ENCODE assay signal across 33 cellular contexts in the genomic region with DNA sequence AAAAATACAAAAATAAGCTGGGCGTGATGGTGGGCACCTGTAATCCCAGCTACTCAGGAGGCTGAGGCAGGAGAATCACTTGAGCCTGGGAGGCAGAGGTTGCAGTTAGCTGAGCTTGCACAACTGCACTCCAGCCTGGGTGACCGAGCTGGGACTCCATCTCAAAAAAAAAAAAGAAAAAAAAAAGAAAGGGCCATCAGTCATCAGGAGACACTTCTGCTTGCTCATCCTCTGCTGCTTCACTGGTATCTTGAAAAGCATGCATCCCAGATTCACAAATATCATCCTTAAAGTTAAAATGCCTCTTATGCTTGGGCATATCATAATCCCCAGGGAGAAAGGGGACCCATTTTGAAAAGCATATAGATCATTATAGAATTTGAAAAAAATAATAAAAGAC.
"Had no signal": no experiment of that assay in that cellular context is flagged by ENCODE, and none has a peak within 500 bp of the region (broad histone marks: within the 10 kb centered on the region; RNA-seq: fewer than 3 reads in every experiment).

No MANE protein-coding gene starts in this region.

- ATAC-seq: activated naive CD4-positive, alpha-beta T cell treated with anti-CD3 and anti-CD28 coated beads, Interleukin-2, amount 50 U/mL, for 72 hours; activated naive CD8-positive, alpha-beta T cell treated with anti-CD3 and anti-CD28 coated beads, Interleukin-2, amount 50 U/mL, for 24 hours; activated T-cell treated with anti-CD3 and anti-CD28 coated beads, Interleukin-2, amount 50 U/mL, for 4 hours; activated T-cell treated with anti-CD3 and anti-CD28 coated beads, Interleukin-2, amount 50 U/mL, for 72 hours; activated T-helper 17 cell treated with anti-CD3 and anti-CD28 coated beads, Interleukin-2, amount 50 U/mL, for 72 hours; body of pancreas had no signal

- H3K36me3 ChIP-seq: adrenal gland, ascending aorta, brain microvascular endothelial cell, breast epithelium, cardiac muscle cell had no signal

- H3K4me3 ChIP-seq: adrenal gland, ascending aorta, body of pancreas, breast epithelium, cardiac muscle cell had no signal

- DNase-seq: activated effector memory CD4-positive, alpha-beta T cell treated with anti-CD3 and anti-CD28 coated beads, Interleukin-2, amount 50 U/mL, for 16 hours; activated effector memory CD4-positive, alpha-beta T cell treated with Interleukin-2 at 50 U/mL for 16 hours; activated gamma-delta T cell; activated gamma-delta T cell treated with Interleukin-2 at 50 U/mL for 16 hours; activated naive CD4-positive, alpha-beta T cell; activated naive CD4-positive, alpha-beta T cell treated with anti-CD3 and anti-CD28 coated beads for 36 hours; activated naive CD4-positive, alpha-beta T cell treated with anti-CD3 and anti-CD28 coated beads, Interleukin-2, amount 10 ng/mL, durations not matched to agents 7 days and 5 days; activated naive CD4-positive, alpha-beta T cell treated with anti-CD3 and anti-CD28 coated beads, Interleukin-2, amount 50 U/mL, for 16 hours; activated naive CD4-positive, alpha-beta T cell treated with Interleukin-2 at 50 U/mL for 16 hours; activated naive CD8-positive, alpha-beta T cell treated with anti-CD3 and anti-CD28 coated beads for 36 hours; activated naive CD8-positive, alpha-beta T cell treated with anti-CD3 and anti-CD28 coated beads, Interleukin-2, amount 10 ng/mL, durations not matched to agents 7 days and 5 days; activated naive CD8-positive, alpha-beta T cell treated with anti-CD3 and anti-CD28 coated beads, Interleukin-2, amount 50 U/mL, for 24 hours; activated T-cell treated with anti-CD3 and anti-CD28 coated beads, Interleukin-2, amount 50 U/mL, for 24 hours; activated T-cell treated with anti-CD3 and anti-CD28 coated beads, Interleukin-2, amount 50 U/mL, for 4 hours; activated T-cell treated with anti-CD3 and anti-CD28 coated beads, Interleukin-2, amount 50 U/mL, for 48 hours; activated T-cell treated with anti-CD3 and anti-CD28 coated beads, Interleukin-2, amount 50 U/mL, for 72 hours; adrenal gland; amniotic stem cell; amygdala; anterior cingulate cortex; aorta; body of pancreas; brain microvascular endothelial cell; caudate nucleus; central memory CD4-positive, alpha-beta T cell; cerebellar nuclear complex had no signal

- H3K27ac ChIP-seq: adrenal gland, ascending aorta, body of pancreas, brain microvascular endothelial cell, breast epithelium, cardiac muscle cell had no signal

- H3K9me3 ChIP-seq: adrenal gland, ascending aorta, body of pancreas, breast epithelium had no signal

- H3K27me3 ChIP-seq: adrenal gland, ascending aorta, body of pancreas, brain microvascular endothelial cell, breast epithelium, cardiac muscle cell had no signal

- FAIRE-seq: astrocyte, bronchial epithelial cell had no signal

- H3K4me1 ChIP-seq: adrenal gland, body of pancreas, breast epithelium had no signal
